Comparison of ENCODE assay signal across 2 cellular contexts in genomic region chr19:18321729-18322091, GRCh38.
TF ChIP-seq lines count a peak whose summit lies in the region.

No MANE protein-coding gene starts in this region.

TF ChIP-seq in IMR-90, 13 proteins besides CTCF, POLR2A, EP300 and RAD21:
- TF ChIP-seq CHD1 (IDR thresholded peaks at IDR 0.05; ENCODE audit: low read depth, low read length), result no peak
- TF ChIP-seq MXI1 (IDR thresholded peaks at IDR 0.05; ENCODE audit: borderline replicate concordance, low read depth, low read length), result no peak
- no peak for TF ChIP-seq USF2 (IDR thresholded peaks at IDR 0.05; ENCODE audit: low read depth, low read length)
- TF ChIP-seq SMC3 (IDR thresholded peaks at IDR 0.05; ENCODE audit: low read depth, low read length), result no peak
- TF ChIP-seq CEBPB (IDR thresholded peaks at IDR 0.05; ENCODE audit: low read depth, low read length), result no peak
- TF ChIP-seq MAFK (IDR thresholded peaks at IDR 0.05; ENCODE audit: low read depth, low read length), result no peak
- no peak for TF ChIP-seq RFX5 (IDR thresholded peaks at IDR 0.05; ENCODE audit: low read depth, low read length)
- no peak for TF ChIP-seq BHLHE40 (IDR thresholded peaks at IDR 0.05; ENCODE audit: low read depth, low read length)
- TF ChIP-seq FOS (IDR thresholded peaks at IDR 0.05; ENCODE audit: low read depth, low read length), result no peak
- no peak for TF ChIP-seq MAZ (IDR thresholded peaks at IDR 0.05; ENCODE audit: borderline replicate concordance, low read depth, low read length)
- TF ChIP-seq ELK1 (IDR thresholded peaks at IDR 0.05; ENCODE audit: borderline replicate concordance, low read depth, low read length), result no peak
- TF ChIP-seq RCOR1 (IDR thresholded peaks at IDR 0.05; ENCODE audit: insufficient replicate concordance, low read length), result no peak
- no peak for TF ChIP-seq NFE2L2 (IDR thresholded peaks at IDR 0.05; ENCODE audit: low read depth, low read length)

TF ChIP-seq in liver, 16 proteins besides CTCF, POLR2A, EP300 and RAD21:
- TF ChIP-seq TAF1 (conservative IDR thresholded peaks at IDR 0.05), result no peak
- TF ChIP-seq NR2F2 (IDR thresholded peaks at IDR 0.05), result no peak
- no peak for TF ChIP-seq RXRA (IDR thresholded peaks at IDR 0.05)
- no peak for TF ChIP-seq HNF4A (conservative IDR thresholded peaks at IDR 0.05)
- no peak for TF ChIP-seq REST (IDR thresholded peaks at IDR 0.05)
- no peak for TF ChIP-seq SP1 (IDR thresholded peaks at IDR 0.05)
- no peak for TF ChIP-seq EGR1 (IDR thresholded peaks at IDR 0.05; ENCODE audit: low read depth in 2 of 2)
- no peak for TF ChIP-seq JUND (IDR thresholded peaks at IDR 0.05)
- no peak for TF ChIP-seq FOXA2 (IDR thresholded peaks at IDR 0.05)
